ENCODE assay signal across 3 cellular contexts in the genomic region with DNA sequence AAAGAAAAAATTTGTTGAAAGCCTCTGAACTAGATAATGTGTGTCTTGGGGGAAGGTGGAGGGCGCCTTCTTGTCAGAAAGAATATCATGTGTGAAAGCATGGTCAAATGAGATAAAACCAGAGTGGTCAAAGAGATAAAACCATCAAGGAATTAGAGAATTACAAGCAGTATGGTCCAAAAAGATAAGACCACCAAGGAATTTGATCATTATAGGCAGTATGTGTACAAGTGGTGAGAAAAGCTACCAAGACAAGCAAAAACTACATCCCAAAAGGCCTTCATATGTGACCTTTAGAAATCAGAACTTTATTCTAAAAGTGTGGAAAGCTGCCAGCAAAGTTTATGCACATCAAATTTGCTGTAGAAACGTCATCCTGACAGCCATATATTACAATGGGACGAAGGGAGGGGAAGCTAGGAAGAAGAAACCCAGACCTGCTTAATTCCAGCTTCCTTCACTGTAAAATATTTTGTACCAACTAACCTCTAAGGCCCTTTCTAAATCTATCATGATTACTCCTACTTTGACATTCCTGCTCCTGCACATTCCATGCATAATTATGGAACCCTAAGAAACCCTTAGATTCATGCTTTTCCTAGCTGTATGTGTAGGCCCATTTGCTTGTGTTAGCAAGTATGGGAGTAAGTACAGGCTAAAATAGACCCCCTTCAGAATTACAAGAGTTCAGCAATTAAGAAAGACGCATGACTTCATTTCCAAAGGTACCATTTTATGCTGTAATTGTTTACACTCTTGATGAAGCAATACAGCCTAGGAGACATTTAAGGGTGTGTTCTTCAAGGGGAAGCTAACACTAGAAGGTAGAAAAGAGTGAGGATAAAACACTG.
TF ChIP-seq lines count a peak whose summit lies in the region.

No MANE protein-coding gene starts in this region.

TF ChIP-seq in A549, 52 proteins besides CTCF, POLR2A, EP300 and RAD21:
- TF ChIP-seq, protein P1, sequence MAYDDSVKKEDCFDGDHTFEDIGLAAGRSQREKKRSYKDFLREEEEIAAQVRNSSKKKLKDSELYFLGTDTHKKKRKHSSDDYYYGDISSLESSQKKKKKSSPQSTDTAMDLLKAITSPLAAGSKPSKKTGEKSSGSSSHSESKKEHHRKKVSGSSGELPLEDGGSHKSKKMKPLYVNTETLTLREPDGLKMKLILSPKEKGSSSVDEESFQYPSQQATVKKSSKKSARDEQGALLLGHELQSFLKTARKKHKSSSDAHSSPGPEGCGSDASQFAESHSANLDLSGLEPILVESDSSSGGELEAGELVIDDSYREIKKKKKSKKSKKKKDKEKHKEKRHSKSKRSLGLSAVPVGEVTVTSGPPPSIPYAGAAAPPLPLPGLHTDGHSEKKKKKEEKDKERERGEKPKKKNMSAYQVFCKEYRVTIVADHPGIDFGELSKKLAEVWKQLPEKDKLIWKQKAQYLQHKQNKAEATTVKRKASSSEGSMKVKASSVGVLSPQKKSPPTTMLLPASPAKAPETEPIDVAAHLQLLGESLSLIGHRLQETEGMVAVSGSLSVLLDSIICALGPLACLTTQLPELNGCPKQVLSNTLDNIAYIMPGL (CRISPR knock-in tag; IDR thresholded peaks at IDR 0.05; ENCODE audit: borderline replicate concordance) = 0 out of 2 replicates have a peak, but pooled peaks have one; percentile 40
- TF ChIP-seq CEBPB (IDR thresholded peaks at IDR 0.05) (peak; percentile 58 to 80), CBX2 (IDR thresholded peaks at IDR 0.05; ENCODE audit: borderline replicate concordance, low read depth) (no peak), MAZ (IDR thresholded peaks at IDR 0.05; ENCODE audit: borderline replicate concordance, low read depth, low read length) (no peak)
TF ChIP-seq in A549: peak in this region for 2.

TF ChIP-seq in HEK293T, 16 proteins besides CTCF, POLR2A, EP300 and RAD21:
- TF ChIP-seq NFRKB (IDR thresholded peaks at IDR 0.05) = no peak
- TF ChIP-seq, protein P2, sequence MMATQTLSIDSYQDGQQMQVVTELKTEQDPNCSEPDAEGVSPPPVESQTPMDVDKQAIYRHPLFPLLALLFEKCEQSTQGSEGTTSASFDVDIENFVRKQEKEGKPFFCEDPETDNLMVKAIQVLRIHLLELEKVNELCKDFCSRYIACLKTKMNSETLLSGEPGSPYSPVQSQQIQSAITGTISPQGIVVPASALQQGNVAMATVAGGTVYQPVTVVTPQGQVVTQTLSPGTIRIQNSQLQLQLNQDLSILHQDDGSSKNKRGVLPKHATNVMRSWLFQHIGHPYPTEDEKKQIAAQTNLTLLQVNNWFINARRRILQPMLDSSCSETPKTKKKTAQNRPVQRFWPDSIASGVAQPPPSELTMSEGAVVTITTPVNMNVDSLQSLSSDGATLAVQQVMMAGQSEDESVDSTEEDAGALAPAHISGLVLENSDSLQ (IDR thresholded peaks at IDR 0.05) = peak; percentile 17; the same call in 1 of the 2 replicates

TF ChIP-seq in HepG2, 621 proteins besides CTCF, POLR2A, EP300 and RAD21:
- TF ChIP-seq CEBPG (CRISPR knock-in tag; IDR thresholded peaks at IDR 0.05) = peak; percentile 31; the same call in 1 of the 2 replicates
- peak; percentile 24; the same call in 1 of the 2 replicates for TF ChIP-seq CEBPB (IDR thresholded peaks at IDR 0.05; ENCODE audit: borderline replicate concordance, low read depth, low read length)
- no peak for TF ChIP-seq NR2F1 (CRISPR knock-in tag; IDR thresholded peaks at IDR 0.05)
TF ChIP-seq in HepG2: peak in this region for 2.
